In the genomic region with DNA sequence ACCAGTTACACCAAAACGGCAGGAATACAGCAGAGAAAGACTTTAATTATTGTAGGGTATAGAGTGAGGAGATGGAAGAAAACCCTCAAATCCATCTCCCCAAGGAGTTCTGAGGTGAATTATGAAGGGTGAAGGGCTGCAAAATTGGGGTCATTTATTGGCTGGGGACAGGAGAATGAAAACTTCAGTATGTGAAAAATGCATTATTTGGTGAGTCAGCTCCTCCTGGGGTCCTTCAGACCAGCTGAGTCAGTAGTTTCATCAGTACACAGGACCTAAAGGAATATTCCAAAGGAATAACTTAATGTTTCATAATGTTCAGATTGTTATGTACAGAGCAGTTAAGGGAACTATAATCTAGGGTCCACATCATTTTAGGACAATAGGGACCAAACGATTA, we compare ENCODE assay signal across 26 cellular contexts.
"Had no signal": no experiment of that assay in that cellular context is flagged by ENCODE, and none has a peak within 500 bp of the region (broad histone marks: within the 10 kb centered on the region; RNA-seq: fewer than 3 reads in every experiment).

No MANE protein-coding gene starts in this region.

- H3K4me3 ChIP-seq: body of pancreas, coronary artery, left lung, lower lobe of right lung, psoas muscle, thoracic aorta had no signal

- DNase-seq: activated CD4-positive, alpha-beta T cell treated with anti-CD3 and anti-CD28 coated beads for 36 hours; activated CD4-positive, CD25-positive, alpha-beta regulatory T cell; activated CD8-positive, alpha-beta memory T cell treated with anti-CD3 and anti-CD28 coated beads, Interleukin-2, amount 10 ng/mL, durations not matched to agents 7 days and 5 days; activated CD8-positive, alpha-beta T cell treated with anti-CD3 and anti-CD28 coated beads, Interleukin-2, amount 10 ng/mL, durations not matched to agents 7 days and 5 days; activated naive CD8-positive, alpha-beta T cell treated with anti-CD3 and anti-CD28 coated beads, Interleukin-2, amount 50 U/mL, for 24 hours; activated T-cell treated with anti-CD3 and anti-CD28 coated beads, Interleukin-2, amount 50 U/mL, for 48 hours; amygdala; body of pancreas; cerebellar nuclear complex; effector memory CD8-positive, alpha-beta T cell; erythroblast; foreskin fibroblast; head of caudate nucleus; hippocampal formation; kidney glomerular epithelial cell; left lung; lower lobe of right lung; mesenchymal stem cell; naive thymus-derived CD8-positive, alpha-beta T cell; nucleus accumbens; psoas muscle; stimulated activated CD4-positive, alpha-beta T cell treated with anti-CD3 and anti-CD28 coated beads, Interleukin-2, amount 100 ng/mL, for 48 hours; stimulated activated naive CD8-positive, alpha-beta T cell treated with anti-CD3 and anti-CD28 coated beads, Interleukin-15, Interleukin-2, amounts not matched to agents 100 U/mL and 50 U/mL, for 24 hours; trophoblast cell had no signal

- ATAC-seq: activated CD4-positive, alpha-beta T cell treated with anti-CD3 and anti-CD28 coated beads for 36 hours; activated CD8-positive, alpha-beta memory T cell treated with anti-CD3 and anti-CD28 coated beads, Interleukin-2, amount 10 ng/mL, durations not matched to agents 7 days and 5 days; activated CD8-positive, alpha-beta T cell treated with anti-CD3 and anti-CD28 coated beads, Interleukin-2, amount 10 ng/mL, durations not matched to agents 7 days and 5 days; activated naive CD8-positive, alpha-beta T cell treated with anti-CD3 and anti-CD28 coated beads, Interleukin-2, amount 50 U/mL, for 24 hours; body of pancreas; effector memory CD8-positive, alpha-beta T cell; left lung; lower lobe of right lung; naive thymus-derived CD8-positive, alpha-beta T cell; psoas muscle; stimulated activated naive CD8-positive, alpha-beta T cell treated with anti-CD3 and anti-CD28 coated beads, Interleukin-15, Interleukin-2, amounts not matched to agents 100 U/mL and 50 U/mL, for 24 hours had no signal
